In the genomic region with DNA sequence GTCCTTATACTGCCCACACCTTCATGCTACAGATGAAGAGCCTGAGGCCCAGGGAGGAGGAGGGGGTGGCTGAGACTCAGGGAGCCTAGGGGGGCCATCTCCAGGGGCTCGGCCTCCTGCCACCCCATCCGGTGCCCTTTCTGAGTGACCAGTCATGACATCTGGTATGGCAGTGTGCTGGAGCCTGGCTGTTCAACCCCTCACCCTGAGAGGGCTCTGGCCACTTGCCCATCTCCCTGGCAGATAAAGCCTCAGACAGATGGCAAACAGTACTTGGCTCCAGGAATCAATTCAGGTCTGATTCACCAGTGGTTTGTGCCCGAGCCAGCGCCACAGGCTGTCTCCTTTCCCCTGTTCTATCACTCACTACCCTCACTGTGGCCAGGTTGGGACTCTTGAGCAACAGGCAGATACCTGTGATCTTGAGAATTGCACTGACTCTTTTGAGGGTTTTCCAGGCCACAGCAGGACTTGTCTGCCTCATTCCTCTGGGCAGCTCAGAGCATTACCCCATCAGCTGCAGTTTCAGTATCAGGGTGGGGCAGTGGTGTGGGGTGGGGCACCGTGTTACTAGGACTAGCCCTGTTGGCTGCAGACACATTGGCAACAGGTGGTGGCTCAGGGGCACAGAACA, we compare ENCODE assay signal across 9 cellular contexts. TPM values are rescaled to one million over a fixed set of nuclear protein-coding genes. Genes with fewer than 3 reads are reported as not detected.
A peak's percentile ranks its signal among the peaks of the same experiment; 100 is the strongest.
DNase-seq lines count a peak whose midpoint lies in the region; ATAC-seq and TF ChIP-seq lines count a peak whose summit lies in the region.
"Had no signal": no experiment of that assay in that cellular context is flagged by ENCODE, and none has a peak within 500 bp of the region (broad histone marks: within the 10 kb centered on the region; RNA-seq: fewer than 3 reads in every experiment).

No MANE protein-coding gene starts in this region.

- peaks cover 8% of the 10 kb centered on the region for H3K4me1 Mint-ChIP-seq in activated CD8-positive, alpha-beta T cell treated with anti-CD3 and anti-CD28 coated beads, Interleukin-2, amount 10 ng/mL, durations not matched to agents 7 days and 5 days (ENCODE audit: low read depth)

- peaks cover 14% of the 10 kb centered on the region for H3K36me3 Mint-ChIP-seq in activated CD8-positive, alpha-beta T cell treated with anti-CD3 and anti-CD28 coated beads, Interleukin-2, amount 10 ng/mL, durations not matched to agents 7 days and 5 days (ENCODE audit: low read depth)

- peak overlapping the region; percentile 50 for H3K27ac ChIP-seq in vagina

- no peak overlapping the region for H3K4me3 ChIP-seq in vagina
- H3K4me3 ChIP-seq: skin epidermis had no signal

- no peaks in the 10 kb centered on the region for H3K9me3 ChIP-seq in vagina

- TF ChIP-seq CTCF in vagina (IDR thresholded peaks at IDR 0.05), result no peak

- CTCF ChIA-PET in activated CD8-positive, alpha-beta T cell treated with anti-CD3 and anti-CD28 coated beads, Interleukin-2, amount 10 ng/mL, durations not matched to agents 7 days and 5 days (lab: Charles Lee), result interaction anchor here (0.7 to 5.9 kb wide), 8 partner anchors 11 to 165 kb away, joined by 3 to 128 read pairs (median 14); no protein-coding TSS in a partner anchor

- H3K36me3 ChIP-seq in vagina, result peaks cover 0 to 12% of the 10 kb centered on the region in 2 donors

- TF ChIP-seq POLR2A in vagina (IDR thresholded peaks at IDR 0.05), result no peak

- DNase-seq in Right ventricle myocardium superior (peak; percentile 61), Right ventricle myocardium inferior (ENCODE audit: missing footprints) (no peak), left ventricle myocardium superior (peak; percentile 61), vagina (ENCODE audit: extremely low spot score in 2 of 2) (no peak)
- no peak for DNase-seq in activated CD8-positive, alpha-beta T cell treated with anti-CD3 and anti-CD28 coated beads, Interleukin-2, amount 10 ng/mL, durations not matched to agents 7 days and 5 days

- H3K4me3 Mint-ChIP-seq in activated CD8-positive, alpha-beta T cell treated with anti-CD3 and anti-CD28 coated beads, Interleukin-2, amount 10 ng/mL, durations not matched to agents 7 days and 5 days, result no peak overlapping the region

- no peaks in the 10 kb centered on the region for H3K27me3 Mint-ChIP-seq in activated CD8-positive, alpha-beta T cell treated with anti-CD3 and anti-CD28 coated beads, Interleukin-2, amount 10 ng/mL, durations not matched to agents 7 days and 5 days (ENCODE audit: low read depth)

- H3K4me1 ChIP-seq in vagina, result peaks cover 14% of the 10 kb centered on the region

- no peaks in the 10 kb centered on the region for H3K27me3 ChIP-seq in vagina

- intact Hi-C loops in Right ventricle myocardium superior (cut with DNase I) (loop anchor here (10.0 kb wide), 1 partner anchor 138 kb away; no protein-coding TSS in a partner anchor), Right ventricle myocardium inferior (cut with DNase I) (no loop called here), left ventricle myocardium superior (cut with micrococcal nuclease) (no loop called here), vagina (cut with DNase I) (loop anchor here (5.0 kb wide), 1 partner anchor 140 kb away; no protein-coding TSS in a partner anchor)

- POLR2A ChIA-PET in activated CD8-positive, alpha-beta T cell treated with anti-CD3 and anti-CD28 coated beads, Interleukin-2, amount 10 ng/mL, durations not matched to agents 7 days and 5 days (lab: Charles Lee), result no interaction called here

- H3K27ac Mint-ChIP-seq in activated CD8-positive, alpha-beta T cell treated with anti-CD3 and anti-CD28 coated beads, Interleukin-2, amount 10 ng/mL, durations not matched to agents 7 days and 5 days, result no peak overlapping the region

- H3K9me3 Mint-ChIP-seq in activated CD8-positive, alpha-beta T cell treated with anti-CD3 and anti-CD28 coated beads, Interleukin-2, amount 10 ng/mL, durations not matched to agents 7 days and 5 days (ENCODE audit: insufficient read depth), result no peaks in the 10 kb centered on the region

- ATAC-seq in Right ventricle myocardium superior (ENCODE audit: poor library complexity) (peak; percentile 30), Right ventricle myocardium inferior (no peak), SK-N-SH treated with all-trans-retinoic acid at 6 μM for 48 hours (peak; percentile 81), left ventricle myocardium superior (peak; percentile 58), HG02852 (IDR thresholded peaks at IDR 0.05; ENCODE audit: unreplicated experiment) (no peak), HG03442 (IDR thresholded peaks at IDR 0.05; ENCODE audit: unreplicated experiment) (no peak)
- ATAC-seq in activated CD8-positive, alpha-beta T cell treated with anti-CD3 and anti-CD28 coated beads, Interleukin-2, amount 10 ng/mL, durations not matched to agents 7 days and 5 days, result no peak

TF ChIP-seq in SK-N-SH treated with all-trans-retinoic acid at 6 μM for 48 hours, 23 proteins besides CTCF, POLR2A, EP300 and RAD21 (continues in another document):
- no peak for TF ChIP-seq ESRRG (CRISPR knock-in tag; IDR thresholded peaks at IDR 0.05)
- TF ChIP-seq, protein P1, sequence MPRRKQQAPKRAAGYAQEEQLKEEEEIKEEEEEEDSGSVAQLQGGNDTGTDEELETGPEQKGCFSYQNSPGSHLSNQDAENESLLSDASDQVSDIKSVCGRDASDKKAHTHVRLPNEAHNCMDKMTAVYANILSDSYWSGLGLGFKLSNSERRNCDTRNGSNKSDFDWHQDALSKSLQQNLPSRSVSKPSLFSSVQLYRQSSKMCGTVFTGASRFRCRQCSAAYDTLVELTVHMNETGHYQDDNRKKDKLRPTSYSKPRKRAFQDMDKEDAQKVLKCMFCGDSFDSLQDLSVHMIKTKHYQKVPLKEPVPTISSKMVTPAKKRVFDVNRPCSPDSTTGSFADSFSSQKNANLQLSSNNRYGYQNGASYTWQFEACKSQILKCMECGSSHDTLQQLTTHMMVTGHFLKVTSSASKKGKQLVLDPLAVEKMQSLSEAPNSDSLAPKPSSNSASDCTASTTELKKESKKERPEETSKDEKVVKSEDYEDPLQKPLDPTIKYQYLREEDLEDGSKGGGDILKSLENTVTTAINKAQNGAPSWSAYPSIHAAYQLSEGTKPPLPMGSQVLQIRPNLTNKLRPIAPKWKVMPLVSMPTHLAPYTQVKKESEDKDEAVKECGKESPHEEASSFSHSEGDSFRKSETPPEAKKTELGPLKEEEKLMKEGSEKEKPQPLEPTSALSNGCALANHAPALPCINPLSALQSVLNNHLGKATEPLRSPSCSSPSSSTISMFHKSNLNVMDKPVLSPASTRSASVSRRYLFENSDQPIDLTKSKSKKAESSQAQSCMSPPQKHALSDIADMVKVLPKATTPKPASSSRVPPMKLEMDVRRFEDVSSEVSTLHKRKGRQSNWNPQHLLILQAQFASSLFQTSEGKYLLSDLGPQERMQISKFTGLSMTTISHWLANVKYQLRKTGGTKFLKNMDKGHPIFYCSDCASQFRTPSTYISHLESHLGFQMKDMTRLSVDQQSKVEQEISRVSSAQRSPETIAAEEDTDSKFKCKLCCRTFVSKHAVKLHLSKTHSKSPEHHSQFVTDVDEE (CRISPR knock-in tag; IDR thresholded peaks at IDR 0.05), result peak; percentile 88
- no peak for TF ChIP-seq TOX (CRISPR knock-in tag; IDR thresholded peaks at IDR 0.05; ENCODE audit: borderline replicate concordance)
- 0 out of 2 replicates have a peak, but pooled peaks have one; percentile 16 for TF ChIP-seq ZFP3 (CRISPR knock-in tag; IDR thresholded peaks at IDR 0.05)
- TF ChIP-seq ARNTL (CRISPR knock-in tag; IDR thresholded peaks at IDR 0.05; ENCODE audit: borderline replicate concordance, low read depth), result no peak
- no peak for TF ChIP-seq ZC3H10 (CRISPR knock-in tag; IDR thresholded peaks at IDR 0.05)
- TF ChIP-seq, protein P2, sequence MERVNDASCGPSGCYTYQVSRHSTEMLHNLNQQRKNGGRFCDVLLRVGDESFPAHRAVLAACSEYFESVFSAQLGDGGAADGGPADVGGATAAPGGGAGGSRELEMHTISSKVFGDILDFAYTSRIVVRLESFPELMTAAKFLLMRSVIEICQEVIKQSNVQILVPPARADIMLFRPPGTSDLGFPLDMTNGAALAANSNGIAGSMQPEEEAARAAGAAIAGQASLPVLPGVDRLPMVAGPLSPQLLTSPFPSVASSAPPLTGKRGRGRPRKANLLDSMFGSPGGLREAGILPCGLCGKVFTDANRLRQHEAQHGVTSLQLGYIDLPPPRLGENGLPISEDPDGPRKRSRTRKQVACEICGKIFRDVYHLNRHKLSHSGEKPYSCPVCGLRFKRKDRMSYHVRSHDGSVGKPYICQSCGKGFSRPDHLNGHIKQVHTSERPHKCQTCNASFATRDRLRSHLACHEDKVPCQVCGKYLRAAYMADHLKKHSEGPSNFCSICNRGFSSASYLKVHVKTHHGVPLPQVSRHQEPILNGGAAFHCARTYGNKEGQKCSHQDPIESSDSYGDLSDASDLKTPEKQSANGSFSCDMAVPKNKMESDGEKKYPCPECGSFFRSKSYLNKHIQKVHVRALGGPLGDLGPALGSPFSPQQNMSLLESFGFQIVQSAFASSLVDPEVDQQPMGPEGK (CRISPR knock-in tag; IDR thresholded peaks at IDR 0.05; ENCODE audit: borderline replicate concordance), result no peak
- TF ChIP-seq GLIS3 (CRISPR knock-in tag; IDR thresholded peaks at IDR 0.05), result no peak
- 0 out of 2 replicates have a peak, but pooled peaks have one; percentile 19 for TF ChIP-seq ZNF8 (CRISPR knock-in tag; IDR thresholded peaks at IDR 0.05)
- TF ChIP-seq, protein P3, sequence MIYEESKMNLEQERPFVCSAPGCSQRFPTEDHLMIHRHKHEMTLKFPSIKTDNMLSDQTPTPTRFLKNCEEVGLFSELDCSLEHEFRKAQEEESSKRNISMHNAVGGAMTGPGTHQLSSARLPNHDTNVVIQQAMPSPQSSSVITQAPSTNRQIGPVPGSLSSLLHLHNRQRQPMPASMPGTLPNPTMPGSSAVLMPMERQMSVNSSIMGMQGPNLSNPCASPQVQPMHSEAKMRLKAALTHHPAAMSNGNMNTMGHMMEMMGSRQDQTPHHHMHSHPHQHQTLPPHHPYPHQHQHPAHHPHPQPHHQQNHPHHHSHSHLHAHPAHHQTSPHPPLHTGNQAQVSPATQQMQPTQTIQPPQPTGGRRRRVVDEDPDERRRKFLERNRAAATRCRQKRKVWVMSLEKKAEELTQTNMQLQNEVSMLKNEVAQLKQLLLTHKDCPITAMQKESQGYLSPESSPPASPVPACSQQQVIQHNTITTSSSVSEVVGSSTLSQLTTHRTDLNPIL (CRISPR knock-in tag; IDR thresholded peaks at IDR 0.05; ENCODE audit: low read depth), result no peak
- no peak for TF ChIP-seq ISL1 (CRISPR knock-in tag; IDR thresholded peaks at IDR 0.05)
- TF ChIP-seq CSDC2 (CRISPR knock-in tag; IDR thresholded peaks at IDR 0.05), result no peak
- TF ChIP-seq BACH2 (CRISPR knock-in tag; IDR thresholded peaks at IDR 0.05; ENCODE audit: borderline replicate concordance), result no peak
- TF ChIP-seq TCF4 (CRISPR knock-in tag; IDR thresholded peaks at IDR 0.05; ENCODE audit: borderline replicate concordance), result peak; percentile 82; the same call in 1 of the 2 replicates

RNA-seq across cellular contexts. Expression of a gene that starts 22.8 kb away (rescaled TPM):
- total RNA-seq in Right ventricle myocardium superior, result 122 TPM
- total RNA-seq in Right ventricle myocardium inferior, result 119 TPM
- total RNA-seq in left ventricle myocardium superior, result 123 TPM
- 144 TPM for total RNA-seq in vagina
- total RNA-seq in activated CD8-positive, alpha-beta T cell treated with anti-CD3 and anti-CD28 coated beads, Interleukin-2, amount 10 ng/mL, durations not matched to agents 7 days and 5 days, result 100 to 1,000 TPM; 482 to 509 TPM

Comparison
In these comparisons a context has a peak if more than half of its experiments do, and no peak if none do; other contexts are left out.
1. ATAC-seq: peak in Right ventricle myocardium superior (single experiment), SK-N-SH treated with all-trans-retinoic acid at 6 μM for 48 hours (single experiment) and left ventricle myocardium superior (single experiment); none in Right ventricle myocardium inferior (single experiment), activated CD8-positive, alpha-beta T cell treated with anti-CD3 and anti-CD28 coated beads, Interleukin-2, amount 10 ng/mL, durations not matched to agents 7 days and 5 days (single experiment), HG02852 (single experiment) and HG03442 (single experiment).
2. DNase-seq: peak in Right ventricle myocardium superior (single experiment) and left ventricle myocardium superior (single experiment); none in Right ventricle myocardium inferior (single experiment), vagina (0 of 2) and activated CD8-positive, alpha-beta T cell treated with anti-CD3 and anti-CD28 coated beads, Interleukin-2, amount 10 ng/mL, durations not matched to agents 7 days and 5 days (single experiment).
3. intact Hi-C loops: an anchor here in Right ventricle myocardium superior (10.0 kb wide) and vagina (5.0 kb wide); none called in Right ventricle myocardium inferior and left ventricle myocardium superior.